26 cellular contexts compared by ENCODE assay signal in genomic region chr3:36193448-36193847, GRCh38.
A peak's percentile ranks its signal among the peaks of the same experiment; 100 is the strongest.
DNase-seq lines count a peak whose midpoint lies in the region; ATAC-seq and TF ChIP-seq lines count a peak whose summit lies in the region.
"Had no signal": no experiment of that assay in that cellular context is flagged by ENCODE, and none has a peak within 500 bp of the region (broad histone marks: within the 10 kb centered on the region; RNA-seq: fewer than 3 reads in every experiment).

No MANE protein-coding gene starts in this region.

- TF ChIP-seq CTCF in NB4 (IDR thresholded peaks at IDR 0.05; ENCODE audit: low read depth, low read length) (no peak), endodermal cell (conservative IDR thresholded peaks at IDR 0.05) (no peak)

- H3K4me3 ChIP-seq in NB4 (ENCODE audit: low read depth, low read length): no peak overlapping the region
- no peak overlapping the region for H3K4me3 ChIP-seq in endodermal cell (ENCODE audit: low read length)
- H3K4me3 ChIP-seq: GM23248, upper lobe of left lung had no signal

- peak; percentile 3 for DNase-seq in EL
- peak; percentile 7 for DNase-seq in NB4 (ENCODE audit: low read depth)
- DNase-seq in dermis blood vessel endothelial cell: peak; percentile 96
- DNase-seq in lung microvascular endothelial cell (ENCODE audit: low read depth in 2 of 2): peak; percentile 73 to 96
- no peak for DNase-seq in NCI-H2107 treated with DMSO at 0.1 percent for 48 hours (lab: John Stamatoyannopoulos, UW; ENCODE audit: unreplicated experiment)
- DNase-seq in endodermal cell: no peak
- DNase-seq: activated CD4-positive, alpha-beta T cell treated with anti-CD3 and anti-CD28 coated beads, Interleukin-2, amount 50 U/mL, for 48 hours; activated CD8-positive, alpha-beta memory T cell treated with anti-CD3 and anti-CD28 coated beads, Interleukin-2, amount 50 U/mL, for 4 hours; anterior cingulate cortex; DND-41; GM23248; hippocampal formation; KG1; MM.1S; NCI-H1436; NCI-H2171; NCI-H510A treated with DMSO at 0.1 percent for 48 hours; posterior cingulate gyrus; stimulated activated CD4-positive, alpha-beta T cell treated with anti-CD3 and anti-CD28 coated beads, Interleukin-15, amount 100 ng/mL, for 24 hours; stimulated activated naive B cell treated with anti-CD40 and anti-IgM and Interleukin-4, amounts not matched to agents 10 μg/mL and 1 μg/mL and 100 μg/mL, for 72 hours; SW 1271; upper lobe of left lung had no signal

- 90 to 100% methylated on average over 1 to 2 of the region's 2 CpGs for WGBS in endodermal cell (ENCODE audit: insufficient coverage in 1 of 2, insufficient read length in 1 of 2), 2 experiments

- H3K9ac ChIP-seq in endodermal cell (ENCODE audit: extremely low read depth, low read length, poor library complexity, severe bottlenecking): no peak overlapping the region
- H3K9ac ChIP-seq: GM23248 had no signal

- no peak overlapping the region for H3K27ac ChIP-seq in endodermal cell (ENCODE audit: low read depth, low read length)
- H3K27ac ChIP-seq: C4-2B, GM23248, upper lobe of left lung had no signal

- peaks cover 19% of the 10 kb centered on the region for H3K9me3 Mint-ChIP-seq in endodermal cell

- no peaks in the 10 kb centered on the region for H3K36me3 Mint-ChIP-seq in endodermal cell (ENCODE audit: low read depth)
- H3K36me3 Mint-ChIP-seq: activated naive CD4-positive, alpha-beta T cell treated with anti-CD3 and anti-CD28 coated beads, Interleukin-2, amount 50 U/mL, for 24 hours; stimulated activated naive B cell treated with anti-CD40 and anti-IgM and Interleukin-4, amounts not matched to agents 10 μg/mL and 1 μg/mL and 100 μg/mL, for 72 hours had no signal

- H3K27ac Mint-ChIP-seq in endodermal cell: no peak overlapping the region
- H3K27ac Mint-ChIP-seq: activated naive CD4-positive, alpha-beta T cell treated with anti-CD3 and anti-CD28 coated beads, Interleukin-2, amount 50 U/mL, for 24 hours; activated T-helper 17 cell treated with anti-CD3 and anti-CD28 coated beads, Interleukin-2, amount 50 U/mL, for 72 hours; stimulated activated naive B cell treated with anti-CD40 and anti-IgM and Interleukin-4, amounts not matched to agents 10 μg/mL and 1 μg/mL and 100 μg/mL, for 72 hours had no signal

- no peak for ATAC-seq in activated CD4-positive, CD25-positive, alpha-beta regulatory T cell treated with anti-CD3 and anti-CD28 coated beads, Interleukin-2, amount 50 U/mL, for 24 hours
- ATAC-seq: activated T-helper 17 cell treated with anti-CD3 and anti-CD28 coated beads, Interleukin-2, amount 50 U/mL, for 72 hours; stimulated activated naive B cell treated with anti-CD40 and anti-IgM and Interleukin-4, amounts not matched to agents 10 μg/mL and 1 μg/mL and 100 μg/mL, for 72 hours had no signal

- H3K4me1 Mint-ChIP-seq in endodermal cell: peaks cover 13% of the 10 kb centered on the region
- H3K4me1 Mint-ChIP-seq: activated naive CD4-positive, alpha-beta T cell treated with anti-CD3 and anti-CD28 coated beads, Interleukin-2, amount 50 U/mL, for 24 hours; activated T-helper 17 cell treated with anti-CD3 and anti-CD28 coated beads, Interleukin-2, amount 50 U/mL, for 72 hours; stimulated activated naive B cell treated with anti-CD40 and anti-IgM and Interleukin-4, amounts not matched to agents 10 μg/mL and 1 μg/mL and 100 μg/mL, for 72 hours had no signal

- no peaks in the 10 kb centered on the region for H3K36me3 ChIP-seq in endodermal cell (ENCODE audit: control insufficient read depth, insufficient read depth, low read length)
- H3K36me3 ChIP-seq: upper lobe of left lung had no signal

- peaks cover 17% of the 10 kb centered on the region for H3K9me3 ChIP-seq in endodermal cell (ENCODE audit: control insufficient read depth, low read length)
- H3K9me3 ChIP-seq: upper lobe of left lung had no signal

- H3K27me3 ChIP-seq in endodermal cell (ENCODE audit: control insufficient read depth, insufficient read depth, low read length, poor library complexity, severe bottlenecking): peaks cover 42% of the 10 kb centered on the region
- H3K27me3 ChIP-seq: upper lobe of left lung had no signal

- peaks cover 57% of the 10 kb centered on the region for H3K27me3 Mint-ChIP-seq in endodermal cell (ENCODE audit: insufficient read depth)
- H3K27me3 Mint-ChIP-seq: activated T-helper 17 cell treated with anti-CD3 and anti-CD28 coated beads, Interleukin-2, amount 50 U/mL, for 72 hours; stimulated activated naive B cell treated with anti-CD40 and anti-IgM and Interleukin-4, amounts not matched to agents 10 μg/mL and 1 μg/mL and 100 μg/mL, for 72 hours had no signal

- H3K4me1 ChIP-seq in endodermal cell (ENCODE audit: control insufficient read depth, insufficient read depth, low read length): no peaks in the 10 kb centered on the region
- H3K4me1 ChIP-seq: upper lobe of left lung had no signal

- H3K4me3 Mint-ChIP-seq in endodermal cell: no peak overlapping the region
- H3K4me3 Mint-ChIP-seq: activated naive CD4-positive, alpha-beta T cell treated with anti-CD3 and anti-CD28 coated beads, Interleukin-2, amount 50 U/mL, for 24 hours; activated T-helper 17 cell treated with anti-CD3 and anti-CD28 coated beads, Interleukin-2, amount 50 U/mL, for 72 hours; stimulated activated naive B cell treated with anti-CD40 and anti-IgM and Interleukin-4, amounts not matched to agents 10 μg/mL and 1 μg/mL and 100 μg/mL, for 72 hours had no signal

- no peak for TF ChIP-seq POLR2A in NB4 (IDR thresholded peaks at IDR 0.05; ENCODE audit: extremely low read depth, insufficient read length)

Comparison
In these comparisons a context has a peak if more than half of its experiments do, and no peak if none do; other contexts are left out.
1. DNase-seq: peak in EL (single experiment), NB4 (single experiment), dermis blood vessel endothelial cell (single experiment) and lung microvascular endothelial cell (2 of 2); none in NCI-H2107 treated with DMSO at 0.1 percent for 48 hours (single experiment) and endodermal cell (single experiment).